8 cellular contexts compared by ENCODE assay signal in the genomic region with DNA sequence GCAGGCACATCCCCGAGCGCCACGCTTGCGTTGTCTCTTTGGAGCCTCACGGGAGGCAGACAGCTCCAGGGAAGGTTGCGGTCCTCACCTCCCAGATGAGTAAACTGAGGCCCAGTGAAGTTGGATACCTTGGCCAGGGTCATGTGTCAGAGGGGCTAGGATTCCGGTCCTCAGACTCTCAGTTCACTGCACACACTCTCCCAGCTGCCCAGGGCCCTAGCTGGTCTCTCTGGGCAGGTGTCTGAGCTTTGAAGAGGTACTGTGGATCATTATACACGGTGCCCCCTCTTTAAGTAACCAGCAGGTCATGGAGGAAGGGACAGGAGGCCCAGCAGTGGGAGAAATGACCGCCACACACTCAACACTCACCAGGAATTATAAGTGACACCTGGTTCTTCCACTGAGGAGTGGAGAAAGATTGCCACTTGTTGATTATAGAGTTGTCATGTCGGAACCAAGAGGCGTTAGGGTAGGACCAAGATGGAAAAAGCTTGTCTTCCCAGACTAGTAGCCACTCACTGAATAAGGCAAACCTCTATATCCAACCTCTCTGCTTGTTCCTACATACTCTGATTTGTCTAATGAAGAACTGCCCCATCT. TPM values are rescaled to one million over a fixed set of nuclear protein-coding genes. Genes with fewer than 3 reads are reported as not detected.
DNase-seq lines count a peak whose midpoint lies in the region; ATAC-seq and TF ChIP-seq lines count a peak whose summit lies in the region.

No MANE protein-coding gene starts in this region.

- ATAC-seq in GM18499 (IDR thresholded peaks at IDR 0.05; ENCODE audit: insufficient read depth, unreplicated experiment) (peak; percentile 21), HG02798 (IDR thresholded peaks at IDR 0.05; ENCODE audit: poor library complexity, unreplicated experiment) (no peak), HG02678 (IDR thresholded peaks at IDR 0.05; ENCODE audit: unreplicated experiment) (no peak)

- peak overlapping the region; percentile 96 for H3K9ac ChIP-seq in Loucy (ENCODE audit: low read depth, low read length, poor library complexity, severe bottlenecking)

- TF ChIP-seq CTCF in Loucy (conservative IDR thresholded peaks at IDR 0.05; ENCODE audit: low read length) (no peak), neural crest cell (conservative IDR thresholded peaks at IDR 0.05) (no peak)

- no peaks in the 10 kb centered on the region for H3K9me2 ChIP-seq in Loucy (replicated peaks; ENCODE audit: low read depth, low read length)

- peak overlapping the region; percentile 45 for H3K27ac Mint-ChIP-seq in neural crest cell (ENCODE audit: unreplicated experiment)

- H3K4me1 Mint-ChIP-seq in neural crest cell = peaks cover 37% of the 10 kb centered on the region

- H3K4me3 ChIP-seq in Loucy (ENCODE audit: low read length, poor library complexity, severe bottlenecking) = peak overlapping the region; percentile 98
- peak overlapping the region; percentile 80 for H3K4me3 ChIP-seq in effector memory CD4-positive, alpha-beta T cell (ENCODE audit: insufficient read depth, low read depth, low read length, poor library complexity, severe bottlenecking)

- H4K20me1 ChIP-seq in Loucy (ENCODE audit: insufficient read depth, low read length, poor library complexity, severe bottlenecking) = peaks cover 11% of the 10 kb centered on the region

- H3F3A ChIP-seq in Loucy (ENCODE audit: low read depth) = no peaks in the 10 kb centered on the region

- peaks cover 36% of the 10 kb centered on the region for H3K4me1 ChIP-seq in Loucy (ENCODE audit: insufficient read depth, low read length, poor library complexity, severe bottlenecking)
- H3K4me1 ChIP-seq in effector memory CD4-positive, alpha-beta T cell (ENCODE audit: control insufficient read depth, insufficient read depth, low read length, poor library complexity, severe bottlenecking) = peaks cover 14% of the 10 kb centered on the region

- peak overlapping the region; percentile 97 for H3K4me2 ChIP-seq in Loucy (ENCODE audit: low read depth, low read length, poor library complexity, severe bottlenecking)

- peaks cover 36% of the 10 kb centered on the region; the same call in 1 of the 2 replicates for H3K36me3 ChIP-seq in Loucy (ENCODE audit: insufficient read depth, low read length)
- peaks cover 29% of the 10 kb centered on the region for H3K36me3 ChIP-seq in effector memory CD4-positive, alpha-beta T cell (ENCODE audit: control insufficient read depth, insufficient read depth, low read length)

- H3K9me3 Mint-ChIP-seq in neural crest cell = no peaks in the 10 kb centered on the region

- peaks cover 49% of the 10 kb centered on the region for H3K79me2 ChIP-seq in Loucy (ENCODE audit: insufficient read depth, low read length)

- H3K27me3 Mint-ChIP-seq in neural crest cell (ENCODE audit: low read depth) = no peaks in the 10 kb centered on the region

- peak overlapping the region; percentile 98 for H2AFZ ChIP-seq in Loucy (ENCODE audit: low read length)

- peak overlapping the region; percentile 78 for H3K27ac ChIP-seq in effector memory CD4-positive, alpha-beta T cell (ENCODE audit: insufficient read depth, low read length, poor library complexity, severe bottlenecking)

- H3K4me3 Mint-ChIP-seq in neural crest cell = peak overlapping the region; percentile 97

- no peaks in the 10 kb centered on the region for H3K27me3 ChIP-seq in Loucy (ENCODE audit: insufficient read depth, low read length, poor library complexity, severe bottlenecking)
- H3K27me3 ChIP-seq in effector memory CD4-positive, alpha-beta T cell (replicated peaks; ENCODE audit: control insufficient read depth, insufficient read depth, low read length, poor library complexity, severe bottlenecking) = no peaks in the 10 kb centered on the region

- H3K36me3 Mint-ChIP-seq in neural crest cell (ENCODE audit: low read depth) = peaks cover 2% of the 10 kb centered on the region

- no peaks in the 10 kb centered on the region for H3K9me3 ChIP-seq in Loucy (ENCODE audit: insufficient read depth, low read depth, low read length)
- H3K9me3 ChIP-seq in effector memory CD4-positive, alpha-beta T cell (ENCODE audit: control insufficient read depth, low read length) = no peaks in the 10 kb centered on the region

- no peak for DNase-seq in effector memory CD4-positive, alpha-beta T cell
- DNase-seq in neural crest cell (ENCODE audit: low read depth, low spot score) (no peak), NCI-H446 treated with DMSO at 0.1 percent for 48 hours (lab: John Stamatoyannopoulos, UW) (no peak), NCI-H446 (lab: John Stamatoyannopoulos, UW) (no peak)

RNA-seq across cellular contexts. Expression of a gene that starts 0.6 kb away (rescaled TPM):
- total RNA-seq in neural crest cell = 54.0 and 55.2 TPM in 2 replicates

RNA-seq across cellular contexts. Expression of a gene that starts 18.1 kb away (rescaled TPM):
- 67.2 and 67.7 TPM in 2 replicates for total RNA-seq in neural crest cell

RNA-seq across cellular contexts. Expression of a gene that starts 38.1 kb away (rescaled TPM):
- 232 and 236 TPM in 2 replicates for total RNA-seq in neural crest cell

RNA-seq across cellular contexts. Expression of a gene that starts 45.1 kb away (rescaled TPM):
- 22.6 and 24.1 TPM in 2 replicates for total RNA-seq in neural crest cell

RNA-seq across cellular contexts. Expression of a gene that starts 53.2 kb away (rescaled TPM):
- total RNA-seq in neural crest cell = 10.0 and 10.6 TPM in 2 replicates
